In genomic region chr14:51862839-51863235, GRCh38 we compare ENCODE assay signal across 9 cellular contexts. TPM values are rescaled to one million over a fixed set of nuclear protein-coding genes. Genes with fewer than 3 reads are reported as not detected.
DNase-seq lines count a peak whose midpoint lies in the region; ATAC-seq and TF ChIP-seq lines count a peak whose summit lies in the region.
"Had no signal": no experiment of that assay in that cellular context is flagged by ENCODE, and none has a peak within 500 bp of the region (broad histone marks: within the 10 kb centered on the region; RNA-seq: fewer than 3 reads in every experiment).

No MANE protein-coding gene starts in this region.

- H3K4me1 ChIP-seq in right cardiac atrium (ENCODE audit: control insufficient read depth, insufficient read depth, low read length) (no peaks in the 10 kb centered on the region), lower lobe of right lung (peaks cover 11% of the 10 kb centered on the region), vagina (peaks cover 14% of the 10 kb centered on the region)

- H3K27ac ChIP-seq in right cardiac atrium (ENCODE audit: low read length) (no peak overlapping the region), lower lobe of right lung (no peak overlapping the region), vagina (no peak overlapping the region)

- no peaks in the 10 kb centered on the region for H3K9me3 Mint-ChIP-seq in activated CD8-positive, alpha-beta T cell treated with anti-CD3 and anti-CD28 coated beads for 36 hours

- DNase-seq in right cardiac atrium, result no peak
- no peak for DNase-seq in Right ventricle myocardium inferior (ENCODE audit: missing footprints)
- no peak for DNase-seq in activated CD8-positive, alpha-beta T cell treated with anti-CD3 and anti-CD28 coated beads for 36 hours
- DNase-seq in lower lobe of right lung, result no peak
- DNase-seq in ACHN, result no peak
- DNase-seq in stimulated activated CD4-positive, alpha-beta T cell treated with anti-CD3 and anti-CD28 coated beads, Interleukin-2, amount 100 ng/mL, for 48 hours, result no peak
- no peak for DNase-seq in vagina (ENCODE audit: extremely low spot score in 2 of 2)
- DNase-seq: kidney had no signal

- H3K4me3 ChIP-seq in right cardiac atrium (ENCODE audit: low read length), result peak overlapping the region; percentile 63
- H3K4me3 ChIP-seq in lower lobe of right lung, result peak overlapping the region; percentile 56
- H3K4me3 ChIP-seq in vagina, result no peak overlapping the region

- TF ChIP-seq CTCF in activated CD8-positive, alpha-beta T cell treated with anti-CD3 and anti-CD28 coated beads for 36 hours (IDR thresholded peaks at IDR 0.05), result no peak
- no peak for TF ChIP-seq CTCF in lower lobe of right lung (IDR thresholded peaks at IDR 0.05)
- no peak for TF ChIP-seq CTCF in vagina (IDR thresholded peaks at IDR 0.05)

- H3K9me3 ChIP-seq in right cardiac atrium (ENCODE audit: control insufficient read depth, low read length) (no peaks in the 10 kb centered on the region), lower lobe of right lung (no peaks in the 10 kb centered on the region), vagina (no peaks in the 10 kb centered on the region)

- peak overlapping the region; percentile 98 for H3K4me3 Mint-ChIP-seq in activated CD8-positive, alpha-beta T cell treated with anti-CD3 and anti-CD28 coated beads for 36 hours

- H3K4me1 Mint-ChIP-seq in activated CD8-positive, alpha-beta T cell treated with anti-CD3 and anti-CD28 coated beads for 36 hours (ENCODE audit: low read depth), result peaks cover 37% of the 10 kb centered on the region

- H3K27me3 Mint-ChIP-seq in activated CD8-positive, alpha-beta T cell treated with anti-CD3 and anti-CD28 coated beads for 36 hours, result no peaks in the 10 kb centered on the region

- H3K27ac Mint-ChIP-seq in activated CD8-positive, alpha-beta T cell treated with anti-CD3 and anti-CD28 coated beads for 36 hours, result peak overlapping the region; percentile 90

- intact Hi-C loops in right cardiac atrium (cut with DNase I), result no loop called here
- intact Hi-C loops in Right ventricle myocardium inferior (cut with DNase I), result loop anchor here (5.0 kb wide), 1 partner anchor 114 kb away; no protein-coding TSS in a partner anchor
- intact Hi-C loops in activated CD8-positive, alpha-beta T cell treated with anti-CD3 and anti-CD28 coated beads for 36 hours (cut with micrococcal nuclease), result no loop called here
- intact Hi-C loops in lower lobe of right lung (cut with DNase I), result no loop called here
- intact Hi-C loops in vagina (cut with DNase I), result no loop called here

- peaks cover 34% of the 10 kb centered on the region for H3K36me3 Mint-ChIP-seq in activated CD8-positive, alpha-beta T cell treated with anti-CD3 and anti-CD28 coated beads for 36 hours (ENCODE audit: low read depth)

- TF ChIP-seq POLR2A in vagina (IDR thresholded peaks at IDR 0.05), result no peak

- H3K36me3 ChIP-seq in lower lobe of right lung, result no peaks in the 10 kb centered on the region
- H3K36me3 ChIP-seq in vagina, result no peaks in the 10 kb centered on the region

- CTCF ChIA-PET in activated CD8-positive, alpha-beta T cell treated with anti-CD3 and anti-CD28 coated beads for 36 hours (lab: Charles Lee), result interaction anchor here (2.1 kb wide), 1 partner anchor 17 kb away, joined by 5 read pairs; no protein-coding TSS in a partner anchor

- POLR2A ChIA-PET in activated CD8-positive, alpha-beta T cell treated with anti-CD3 and anti-CD28 coated beads for 36 hours (lab: Charles Lee), result interaction anchor here (0.6 to 3.4 kb wide), 8 partner anchors 9 to 71 kb away, joined by 3 to 32 read pairs (median 5); no protein-coding TSS in a partner anchor

- ATAC-seq in right cardiac atrium (no peak), Right ventricle myocardium inferior (no peak), lower lobe of right lung (no peak), HG02885 (IDR thresholded peaks at IDR 0.05; ENCODE audit: poor library complexity, unreplicated experiment) (no peak)
- no peak for ATAC-seq in activated CD8-positive, alpha-beta T cell treated with anti-CD3 and anti-CD28 coated beads for 36 hours

- H3K27me3 ChIP-seq in right cardiac atrium (ENCODE audit: control insufficient read depth, insufficient read depth) (no peaks in the 10 kb centered on the region), lower lobe of right lung (ENCODE audit: low read depth) (no peaks in the 10 kb centered on the region), vagina (no peaks in the 10 kb centered on the region)

- in situ Hi-C loops in ACHN (cut with HindIII; ENCODE audit: low pct_ligation_motif_present, low pct_unique_long_range_greater_than_20kb, low sequenced_read_pairs), result no loop called here

- 83% methylated on average over 1 of the region's 1 CpG for WGBS in right cardiac atrium

RNA-seq across cellular contexts. Expression of gene GNG2, which starts 2.4 kb away (rescaled TPM):
- total RNA-seq in right cardiac atrium (10 to 100 TPM; 13.0 to 18.2 (median 16.1) TPM), Right ventricle myocardium inferior (15.5 TPM), lower lobe of right lung (23.8 TPM), vagina (12.8 TPM)
- 6.7 TPM for polyA plus RNA-seq in right cardiac atrium
- total RNA-seq in activated CD8-positive, alpha-beta T cell treated with anti-CD3 and anti-CD28 coated beads for 36 hours, result 100 to 1,000 TPM; 174 to 184 TPM

Comparison
In these comparisons a context has a peak if more than half of its experiments do, and no peak if none do; other contexts are left out.
1. H3K4me3 ChIP-seq: peak in right cardiac atrium (single experiment) and lower lobe of right lung (single experiment); none in vagina (0 of 2).